ENCODE assay signal across 1 cellular context in genomic region chr17:52409222-52409621, GRCh38.
TF ChIP-seq lines count a peak whose summit lies in the region.

No MANE protein-coding gene starts in this region.

TF ChIP-seq in WTC11, 78 proteins besides CTCF, POLR2A, EP300 and RAD21 (continued from another document):
- TF ChIP-seq, protein P1, sequence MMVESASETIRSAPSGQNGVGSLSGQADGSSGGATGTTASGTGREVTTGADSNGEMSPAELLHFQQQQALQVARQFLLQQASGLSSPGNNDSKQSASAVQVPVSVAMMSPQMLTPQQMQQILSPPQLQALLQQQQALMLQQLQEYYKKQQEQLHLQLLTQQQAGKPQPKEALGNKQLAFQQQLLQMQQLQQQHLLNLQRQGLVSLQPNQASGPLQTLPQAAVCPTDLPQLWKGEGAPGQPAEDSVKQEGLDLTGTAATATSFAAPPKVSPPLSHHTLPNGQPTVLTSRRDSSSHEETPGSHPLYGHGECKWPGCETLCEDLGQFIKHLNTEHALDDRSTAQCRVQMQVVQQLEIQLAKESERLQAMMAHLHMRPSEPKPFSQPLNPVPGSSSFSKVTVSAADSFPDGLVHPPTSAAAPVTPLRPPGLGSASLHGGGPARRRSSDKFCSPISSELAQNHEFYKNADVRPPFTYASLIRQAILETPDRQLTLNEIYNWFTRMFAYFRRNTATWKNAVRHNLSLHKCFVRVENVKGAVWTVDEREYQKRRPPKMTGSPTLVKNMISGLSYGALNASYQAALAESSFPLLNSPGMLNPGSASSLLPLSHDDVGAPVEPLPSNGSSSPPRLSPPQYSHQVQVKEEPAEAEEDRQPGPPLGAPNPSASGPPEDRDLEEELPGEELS (CRISPR knock-in tag; IDR thresholded peaks at IDR 0.05), result 0 out of 2 replicates have a peak, but pooled peaks have one; percentile 20
